ENCODE assay signal across 8 cellular contexts in the genomic region with DNA sequence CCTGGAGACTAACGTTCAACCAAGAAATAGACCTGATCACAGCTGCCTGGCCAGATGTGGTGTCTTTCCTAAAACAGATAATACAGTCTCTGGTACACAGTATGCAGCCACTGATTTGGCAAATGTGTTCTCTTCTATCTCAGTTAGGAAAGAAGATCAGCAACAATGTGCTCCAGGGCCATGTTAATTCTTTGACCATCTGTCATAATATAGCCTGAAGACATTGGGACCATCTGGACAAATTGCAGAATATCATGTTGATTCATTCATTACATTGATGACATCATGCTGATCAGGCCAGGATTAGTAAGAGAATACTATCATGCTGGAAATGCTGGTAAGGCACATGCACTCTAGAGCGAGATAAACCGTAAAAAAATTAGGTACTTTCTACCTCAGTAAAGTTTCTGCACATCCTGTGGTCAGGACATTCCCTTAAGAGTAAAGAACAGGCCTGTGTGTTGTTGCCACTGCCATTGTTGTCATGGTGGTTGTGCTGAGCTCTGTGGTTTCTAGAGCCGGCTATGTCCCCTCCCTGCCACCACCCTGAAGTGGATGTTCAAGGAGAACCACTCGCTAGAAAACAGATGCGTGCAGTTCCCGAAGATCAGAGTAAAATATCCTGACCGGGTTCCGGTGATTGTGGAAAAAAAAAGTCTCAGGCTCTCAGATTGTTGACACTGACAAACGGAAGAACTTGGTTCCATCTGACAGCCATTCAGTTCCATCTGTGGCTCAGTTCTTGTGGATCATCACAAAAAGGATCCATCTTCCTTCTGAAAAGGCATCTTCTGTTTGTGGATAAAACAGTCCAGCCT. TPM values are rescaled to one million over a fixed set of nuclear protein-coding genes. Genes with fewer than 3 reads are reported as not detected.
DNase-seq lines count a peak whose midpoint lies in the region; ATAC-seq and TF ChIP-seq lines count a peak whose summit lies in the region.

No MANE protein-coding gene starts in this region.

- peaks cover 0 to 2% of the 10 kb centered on the region in 2 donors for H3K4me1 ChIP-seq in left lung

- POLR2A ChIA-PET in GM10248 (lab: Yijun Ruan, JAX): no interaction called here

- TF ChIP-seq CTCF in GM10248 (IDR thresholded peaks at IDR 0.05; ENCODE audit: control extremely low read depth, extremely low read depth, low read depth, missing control alignments) (no peak), left lung (IDR thresholded peaks at IDR 0.05) (no peak)

- no peak overlapping the region for H3K4me3 ChIP-seq in left lung

- ATAC-seq in GM21515 (IDR thresholded peaks at IDR 0.05; ENCODE audit: unreplicated experiment): peak; percentile 70
- ATAC-seq in left lung: no peak
- no peak for ATAC-seq in left cardiac atrium

- intact Hi-C loops in left lung (cut with DNase I): no loop called here
- intact Hi-C loops in left cardiac atrium (cut with DNase I): no loop called here

- H3K27ac ChIP-seq in left lung: no peak overlapping the region

- no peak for TF ChIP-seq POLR2A in erythroblast (IDR thresholded peaks at IDR 0.05; ENCODE audit: low read length)

- DNase-seq in GM10248 (ENCODE audit: extremely low spot score): peak; percentile 29
- DNase-seq in LHCN-M2 (ENCODE audit: low read depth): peak; percentile 34
- DNase-seq in erythroblast (lab: John Stamatoyannopoulos, UW): peak; percentile 22 to 26
- no peak for DNase-seq in NCI-H2196 (lab: John Stamatoyannopoulos, UW; ENCODE audit: unreplicated experiment)
- no peak for DNase-seq in left lung
- no peak for DNase-seq in left cardiac atrium
- no peak for DNase-seq in superior temporal gyrus (ENCODE audit: extremely low spot score)

- H3K27me3 ChIP-seq in left lung: no peaks in the 10 kb centered on the region

- no peaks in the 10 kb centered on the region for H3K36me3 ChIP-seq in left lung

- CTCF ChIA-PET in GM10248 (lab: Yijun Ruan, JAX): interaction anchor here (1.8 kb wide), 1 partner anchor 96 kb away, joined by 5 read pairs; no protein-coding TSS in a partner anchor

- no peaks in the 10 kb centered on the region for H3K9me3 ChIP-seq in left lung

RNA-seq across cellular contexts. Expression of gene JMY, which starts 6.4 kb away (rescaled TPM):
- total RNA-seq in LHCN-M2 (2014; rRNA removed): 3.1 and 4.7 TPM in 2 replicates
- 1.1 TPM for polyA plus RNA-seq in LHCN-M2 (2012)
- 10 to 100 TPM in 1 of 2 donors, 1 to 10 TPM in 1; 6.2 to 11.4 TPM for total RNA-seq in left lung
- total RNA-seq in left cardiac atrium: 10 to 100 TPM in 1 of 2 donors, 1 to 10 TPM in 1; 6.7 to 10.4 TPM

Comparison
In these comparisons a context has a peak if more than half of its experiments do, and no peak if none do; other contexts are left out.
1. DNase-seq: peak in GM10248 (single experiment), LHCN-M2 (single experiment) and erythroblast (2 of 2); none in NCI-H2196 (single experiment), left lung (0 of 2), left cardiac atrium (single experiment) and superior temporal gyrus (single experiment).